Comparison of ENCODE assay signal across 19 cellular contexts in the genomic region with DNA sequence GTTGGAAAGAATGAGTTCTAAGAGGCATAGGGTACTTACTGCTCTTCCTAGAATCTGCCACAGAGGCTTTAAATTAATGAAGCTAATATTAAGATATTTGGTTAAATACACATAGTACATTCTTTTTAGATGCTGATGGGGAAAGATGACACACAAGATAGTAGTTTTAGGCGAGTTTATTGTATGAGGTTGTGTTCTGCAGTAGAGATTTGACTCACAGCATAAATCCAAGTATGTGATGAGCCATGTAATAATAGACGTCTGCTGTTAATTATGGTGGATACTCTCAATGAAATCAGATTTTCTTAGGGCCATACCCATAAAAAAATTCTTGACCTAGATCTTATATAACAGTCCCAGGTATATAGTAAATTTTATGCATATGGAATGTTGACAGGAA.
"Had no signal": no experiment of that assay in that cellular context is flagged by ENCODE, and none has a peak within 500 bp of the region (broad histone marks: within the 10 kb centered on the region; RNA-seq: fewer than 3 reads in every experiment).

No MANE protein-coding gene starts in this region.

- H3K4me3 ChIP-seq: esophagus muscularis mucosa, hepatocyte, lung had no signal

- H3K27ac ChIP-seq: epithelial cell of prostate, foreskin keratinocyte, hepatocyte had no signal

- H3K9me3 Mint-ChIP-seq: dendritic cell treated with granulocyte-macrophage colony-stimulating factor and Interleukin-4, amounts not matched to agents 40 ng/mL and 50 ng/mL, for 4 days; effector memory CD8-positive, alpha-beta T cell; naive B cell; neural crest cell had no signal

- DNase-seq: effector memory CD8-positive, alpha-beta T cell; foreskin keratinocyte; kidney; left cardiac atrium; left ventricle myocardium superior; mesenchymal stem cell; midbrain; naive B cell; right cardiac atrium; small intestine; stimulated activated CD4-positive, alpha-beta T cell treated with anti-CD3 and anti-CD28 coated beads, Interleukin-12 subunit alpha, Interleukin-12 subunit beta, amount 100 ng/mL, for 4 hours; stimulated activated naive CD4-positive, alpha-beta T cell treated with Interleukin-2 at 50 U/mL for 16 hours; trophoblast cell had no signal

- H3K27me3 ChIP-seq: esophagus muscularis mucosa, hepatocyte had no signal

- H3K27ac Mint-ChIP-seq: dendritic cell treated with granulocyte-macrophage colony-stimulating factor and Interleukin-4, amounts not matched to agents 40 ng/mL and 50 ng/mL, for 4 days; effector memory CD8-positive, alpha-beta T cell had no signal

- H3K36me3 ChIP-seq: esophagus muscularis mucosa had no signal

- H3K27me3 Mint-ChIP-seq: effector memory CD8-positive, alpha-beta T cell; naive B cell had no signal

- H3K4me3 Mint-ChIP-seq: dendritic cell treated with granulocyte-macrophage colony-stimulating factor and Interleukin-4, amounts not matched to agents 40 ng/mL and 50 ng/mL, for 4 days; naive B cell; neural crest cell had no signal

- H3K9me3 ChIP-seq: esophagus muscularis mucosa had no signal

- H2AFZ ChIP-seq: hepatocyte had no signal

- H3K4me1 ChIP-seq: foreskin keratinocyte had no signal

- H3K4me2 ChIP-seq: hepatocyte had no signal

- ATAC-seq: effector memory CD8-positive, alpha-beta T cell; foreskin keratinocyte; left cardiac atrium; left ventricle myocardium superior; right cardiac atrium had no signal
